ENCODE assay signal across 1 cellular context in the genomic region with DNA sequence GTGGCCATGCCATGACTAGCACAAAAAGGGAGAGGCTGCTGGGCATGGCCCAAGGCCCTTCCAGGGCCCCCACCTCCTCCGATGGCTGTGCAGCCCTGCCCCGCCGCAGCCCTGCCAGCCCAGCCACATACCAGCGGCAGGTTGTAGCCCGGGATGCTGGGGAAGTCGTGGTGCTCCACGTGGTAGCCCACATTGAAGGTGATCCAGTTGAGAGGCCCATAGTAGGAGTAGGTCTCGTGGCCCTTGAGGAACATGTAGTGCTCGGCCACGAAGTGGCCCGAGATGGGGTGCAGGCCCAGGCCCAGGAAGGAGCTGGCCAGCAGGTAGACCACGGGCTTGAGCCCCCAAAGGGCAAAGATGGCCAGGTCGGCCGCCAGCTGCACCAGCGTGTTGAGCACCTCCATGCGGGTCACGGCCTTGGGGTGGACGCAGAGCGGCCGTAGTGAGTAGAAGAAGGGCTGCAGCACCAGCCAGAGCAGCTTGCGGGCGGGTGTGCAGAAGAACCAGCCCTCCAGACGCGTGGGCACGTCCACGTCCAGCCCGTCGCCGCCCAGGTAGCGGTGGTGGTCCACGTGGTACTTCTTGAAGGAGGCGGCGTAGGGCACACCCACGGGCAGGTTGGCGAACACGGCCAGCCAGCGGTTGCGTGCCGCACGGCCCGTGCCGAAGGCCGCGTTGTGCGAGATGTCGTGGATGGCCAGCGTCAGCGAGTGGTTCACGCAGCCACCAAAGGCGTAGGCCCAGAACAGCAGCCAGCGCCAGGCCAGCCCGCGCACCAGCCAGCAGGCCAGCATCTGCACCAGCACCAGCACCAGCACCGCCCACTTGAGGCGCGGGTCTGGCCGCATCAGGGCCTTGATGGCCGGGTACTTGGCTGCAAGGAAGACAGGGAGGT.
TF ChIP-seq lines count a peak whose summit lies in the region.

No MANE protein-coding gene starts in this region.

TF ChIP-seq in GM23338, 12 proteins besides CTCF, POLR2A, EP300 and RAD21 (continued from another document):
- TF ChIP-seq, protein P1, sequence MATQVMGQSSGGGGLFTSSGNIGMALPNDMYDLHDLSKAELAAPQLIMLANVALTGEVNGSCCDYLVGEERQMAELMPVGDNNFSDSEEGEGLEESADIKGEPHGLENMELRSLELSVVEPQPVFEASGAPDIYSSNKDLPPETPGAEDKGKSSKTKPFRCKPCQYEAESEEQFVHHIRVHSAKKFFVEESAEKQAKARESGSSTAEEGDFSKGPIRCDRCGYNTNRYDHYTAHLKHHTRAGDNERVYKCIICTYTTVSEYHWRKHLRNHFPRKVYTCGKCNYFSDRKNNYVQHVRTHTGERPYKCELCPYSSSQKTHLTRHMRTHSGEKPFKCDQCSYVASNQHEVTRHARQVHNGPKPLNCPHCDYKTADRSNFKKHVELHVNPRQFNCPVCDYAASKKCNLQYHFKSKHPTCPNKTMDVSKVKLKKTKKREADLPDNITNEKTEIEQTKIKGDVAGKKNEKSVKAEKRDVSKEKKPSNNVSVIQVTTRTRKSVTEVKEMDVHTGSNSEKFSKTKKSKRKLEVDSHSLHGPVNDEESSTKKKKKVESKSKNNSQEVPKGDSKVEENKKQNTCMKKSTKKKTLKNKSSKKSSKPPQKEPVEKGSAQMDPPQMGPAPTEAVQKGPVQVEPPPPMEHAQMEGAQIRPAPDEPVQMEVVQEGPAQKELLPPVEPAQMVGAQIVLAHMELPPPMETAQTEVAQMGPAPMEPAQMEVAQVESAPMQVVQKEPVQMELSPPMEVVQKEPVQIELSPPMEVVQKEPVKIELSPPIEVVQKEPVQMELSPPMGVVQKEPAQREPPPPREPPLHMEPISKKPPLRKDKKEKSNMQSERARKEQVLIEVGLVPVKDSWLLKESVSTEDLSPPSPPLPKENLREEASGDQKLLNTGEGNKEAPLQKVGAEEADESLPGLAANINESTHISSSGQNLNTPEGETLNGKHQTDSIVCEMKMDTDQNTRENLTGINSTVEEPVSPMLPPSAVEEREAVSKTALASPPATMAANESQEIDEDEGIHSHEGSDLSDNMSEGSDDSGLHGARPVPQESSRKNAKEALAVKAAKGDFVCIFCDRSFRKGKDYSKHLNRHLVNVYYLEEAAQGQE (IDR thresholded peaks at IDR 0.05; ENCODE audit: unreplicated experiment), result no peak
- TF ChIP-seq JUNB (IDR thresholded peaks at IDR 0.05; ENCODE audit: unreplicated experiment), result no peak
